Comparison of ENCODE assay signal across 18 cellular contexts in genomic region chr10:86262671-86263165, GRCh38.
DNase-seq lines count a peak whose midpoint lies in the region; ATAC-seq and TF ChIP-seq lines count a peak whose summit lies in the region.
"Had no signal": no experiment of that assay in that cellular context is flagged by ENCODE, and none has a peak within 500 bp of the region (broad histone marks: within the 10 kb centered on the region; RNA-seq: fewer than 3 reads in every experiment).

No MANE protein-coding gene starts in this region.

- POLR2A ChIA-PET in activated CD8-positive, alpha-beta T cell treated with anti-CD3 and anti-CD28 coated beads, Interleukin-2, amount 10 ng/mL, durations not matched to agents 7 days and 5 days (lab: Charles Lee), result no interaction called here
- POLR2A ChIA-PET in activated CD8-positive, alpha-beta T cell treated with anti-CD3 and anti-CD28 coated beads for 36 hours (lab: Charles Lee), result no interaction called here

- ATAC-seq in activated CD8-positive, alpha-beta T cell treated with anti-CD3 and anti-CD28 coated beads, Interleukin-2, amount 10 ng/mL, durations not matched to agents 7 days and 5 days, result no peak
- no peak for ATAC-seq in activated CD8-positive, alpha-beta T cell treated with anti-CD3 and anti-CD28 coated beads for 36 hours
- ATAC-seq in upper lobe of left lung (ENCODE audit: low FRiP score in 2 of 2) (no peak), HG02884 (IDR thresholded peaks at IDR 0.05; ENCODE audit: unreplicated experiment) (no peak), GM19397 (IDR thresholded peaks at IDR 0.05; ENCODE audit: unreplicated experiment) (no peak)
- ATAC-seq: body of pancreas had no signal

- H2AFZ ChIP-seq in osteoblast (ENCODE audit: low read length), result no peak overlapping the region

- no peak for TF ChIP-seq POLR2A in upper lobe of left lung (IDR thresholded peaks at IDR 0.05)

- intact Hi-C loops in activated CD8-positive, alpha-beta T cell treated with anti-CD3 and anti-CD28 coated beads for 36 hours (cut with micrococcal nuclease), result loop anchor here (5.0 kb wide), 1 partner anchor 115 kb away; no protein-coding TSS in a partner anchor

- CTCF ChIA-PET in activated CD8-positive, alpha-beta T cell treated with anti-CD3 and anti-CD28 coated beads, Interleukin-2, amount 10 ng/mL, durations not matched to agents 7 days and 5 days (lab: Charles Lee), result interaction anchor here (1.6 kb wide), 1 partner anchor 323 kb away, joined by 3 read pairs; no protein-coding TSS in a partner anchor
- CTCF ChIA-PET in activated CD8-positive, alpha-beta T cell treated with anti-CD3 and anti-CD28 coated beads for 36 hours (lab: Charles Lee), result no interaction called here

- peaks cover 20% of the 10 kb centered on the region for H3K27me3 Mint-ChIP-seq in activated CD8-positive, alpha-beta T cell treated with anti-CD3 and anti-CD28 coated beads, Interleukin-2, amount 10 ng/mL, durations not matched to agents 7 days and 5 days (ENCODE audit: low read depth)
- peaks cover 14% of the 10 kb centered on the region for H3K27me3 Mint-ChIP-seq in activated CD8-positive, alpha-beta T cell treated with anti-CD3 and anti-CD28 coated beads for 36 hours

- H3K36me3 Mint-ChIP-seq in activated CD8-positive, alpha-beta T cell treated with anti-CD3 and anti-CD28 coated beads, Interleukin-2, amount 10 ng/mL, durations not matched to agents 7 days and 5 days (ENCODE audit: low read depth), result no peaks in the 10 kb centered on the region
- H3K36me3 Mint-ChIP-seq in activated CD8-positive, alpha-beta T cell treated with anti-CD3 and anti-CD28 coated beads for 36 hours (ENCODE audit: low read depth), result no peaks in the 10 kb centered on the region

- H3K4me3 ChIP-seq in osteoblast (ENCODE audit: insufficient read depth, low read length) (no peak overlapping the region), upper lobe of left lung (peak overlapping the region in 1 of 4 donors; percentile 13)
- H3K4me3 ChIP-seq: A549, body of pancreas, MG63, right lobe of liver, tibial nerve had no signal

- no peaks in the 10 kb centered on the region for H3K9me3 ChIP-seq in osteoblast (ENCODE audit: low read depth, low read length)
- no peaks in the 10 kb centered on the region for H3K9me3 ChIP-seq in upper lobe of left lung
- H3K9me3 ChIP-seq: A549, body of pancreas, MG63, right lobe of liver had no signal

- peak; percentile 13 for DNase-seq in activated CD8-positive, alpha-beta T cell treated with anti-CD3 and anti-CD28 coated beads, Interleukin-2, amount 10 ng/mL, durations not matched to agents 7 days and 5 days
- DNase-seq in activated CD8-positive, alpha-beta T cell treated with anti-CD3 and anti-CD28 coated beads for 36 hours, result no peak
- DNase-seq in hippocampal formation (lab: John Stamatoyannopoulos, UW) (peak; percentile 87 to 93), osteoblast (ENCODE audit: insufficient read length, low spot score, missing footprints) (peak; percentile 58), upper lobe of left lung (peak; percentile 14 to 18)
- DNase-seq in activated CD4-positive, alpha-beta T cell treated with anti-CD3 and anti-CD28 coated beads for 4 hours, result no peak
- DNase-seq: Calu3, heart right ventricle, MG63, NCI-H2227 treated with DMSO at 0.1 percent for 48 hours, SW 1271 had no signal

- no peak for TF ChIP-seq CTCF in activated CD8-positive, alpha-beta T cell treated with anti-CD3 and anti-CD28 coated beads for 36 hours (IDR thresholded peaks at IDR 0.05)
- TF ChIP-seq CTCF in osteoblast (IDR thresholded peaks at IDR 0.05; ENCODE audit: extremely low read depth, low read depth, low read length) (no peak), upper lobe of left lung (IDR thresholded peaks at IDR 0.05) (no peak)

- H3K4me3 Mint-ChIP-seq in activated CD8-positive, alpha-beta T cell treated with anti-CD3 and anti-CD28 coated beads, Interleukin-2, amount 10 ng/mL, durations not matched to agents 7 days and 5 days, result no peak overlapping the region
- H3K4me3 Mint-ChIP-seq in activated CD8-positive, alpha-beta T cell treated with anti-CD3 and anti-CD28 coated beads for 36 hours, result no peak overlapping the region
- H3K4me3 Mint-ChIP-seq: activated T-helper 1 cell treated with anti-CD3 and anti-CD28 coated beads, Interleukin-12 subunit alpha, Interleukin-12 subunit beta, Interleukin-2, Interleukin-4 antibody, amounts not matched to agents 30 ng/mL and 10 ng/mL and 1 ng/mL, durations not matched to agents 14 hours and 24 hours and 36 hours had no signal

- H3K27me3 ChIP-seq in osteoblast (ENCODE audit: insufficient read depth, low read length) (no peaks in the 10 kb centered on the region), upper lobe of left lung (peaks cover 0 to 5% (median 0%) of the 10 kb centered on the region in 4 donors)
- H3K27me3 ChIP-seq: body of pancreas, MG63, right lobe of liver, tibial nerve had no signal

- H3K36me3 ChIP-seq in osteoblast (ENCODE audit: insufficient read depth, low read length) (no peaks in the 10 kb centered on the region), upper lobe of left lung (no peaks in the 10 kb centered on the region)
- H3K36me3 ChIP-seq: heart right ventricle, MG63, right lobe of liver, tibial nerve had no signal

- no peak overlapping the region for H3K4me2 ChIP-seq in osteoblast (ENCODE audit: insufficient read depth, low read length)

- no peaks in the 10 kb centered on the region for H4K20me1 ChIP-seq in osteoblast (ENCODE audit: insufficient read depth, low read length)

- no peaks in the 10 kb centered on the region for H3K4me1 Mint-ChIP-seq in activated CD8-positive, alpha-beta T cell treated with anti-CD3 and anti-CD28 coated beads, Interleukin-2, amount 10 ng/mL, durations not matched to agents 7 days and 5 days (ENCODE audit: low read depth)
- H3K4me1 Mint-ChIP-seq in activated CD8-positive, alpha-beta T cell treated with anti-CD3 and anti-CD28 coated beads for 36 hours (ENCODE audit: low read depth), result no peaks in the 10 kb centered on the region

- no peaks in the 10 kb centered on the region for H3K4me1 ChIP-seq in osteoblast (ENCODE audit: insufficient read depth, low read length)
- peaks cover 0 to 18% (median 5%) of the 10 kb centered on the region in 4 donors for H3K4me1 ChIP-seq in upper lobe of left lung
- H3K4me1 ChIP-seq: A549, right lobe of liver had no signal

- no peak for TF ChIP-seq EP300 in upper lobe of left lung (IDR thresholded peaks at IDR 0.05)

- H3K27ac ChIP-seq in osteoblast (ENCODE audit: low read depth, low read length) (no peak overlapping the region), upper lobe of left lung (no peak overlapping the region)
- H3K27ac ChIP-seq: A549, body of pancreas, heart right ventricle, right lobe of liver, tibial nerve had no signal

- H3K27ac Mint-ChIP-seq in activated CD8-positive, alpha-beta T cell treated with anti-CD3 and anti-CD28 coated beads, Interleukin-2, amount 10 ng/mL, durations not matched to agents 7 days and 5 days, result no peak overlapping the region
- no peak overlapping the region for H3K27ac Mint-ChIP-seq in activated CD8-positive, alpha-beta T cell treated with anti-CD3 and anti-CD28 coated beads for 36 hours
- H3K27ac Mint-ChIP-seq: activated T-helper 1 cell treated with anti-CD3 and anti-CD28 coated beads, Interleukin-12 subunit alpha, Interleukin-12 subunit beta, Interleukin-2, Interleukin-4 antibody, amounts not matched to agents 30 ng/mL and 10 ng/mL and 1 ng/mL, durations not matched to agents 14 hours and 24 hours and 36 hours had no signal

- 20 to 21% methylated on average over 25 to 28 of the region's 28 CpGs for WGBS in upper lobe of left lung, 2 donors

- H3K9me3 Mint-ChIP-seq in activated CD8-positive, alpha-beta T cell treated with anti-CD3 and anti-CD28 coated beads, Interleukin-2, amount 10 ng/mL, durations not matched to agents 7 days and 5 days (ENCODE audit: insufficient read depth), result no peaks in the 10 kb centered on the region
- H3K9me3 Mint-ChIP-seq in activated CD8-positive, alpha-beta T cell treated with anti-CD3 and anti-CD28 coated beads for 36 hours, result no peaks in the 10 kb centered on the region
- H3K9me3 Mint-ChIP-seq: activated T-helper 1 cell treated with anti-CD3 and anti-CD28 coated beads, Interleukin-12 subunit alpha, Interleukin-12 subunit beta, Interleukin-2, Interleukin-4 antibody, amounts not matched to agents 30 ng/mL and 10 ng/mL and 1 ng/mL, durations not matched to agents 14 hours and 24 hours and 36 hours had no signal

- H3K79me2 ChIP-seq in osteoblast (ENCODE audit: insufficient read depth, low read length), result no peaks in the 10 kb centered on the region

Comparison
In these comparisons a context has a peak if more than half of its experiments do, and no peak if none do; other contexts are left out.
1. DNase-seq: peak in activated CD8-positive, alpha-beta T cell treated with anti-CD3 and anti-CD28 coated beads, Interleukin-2, amount 10 ng/mL, durations not matched to agents 7 days and 5 days (single experiment), hippocampal formation (2 of 2), osteoblast (single experiment) and upper lobe of left lung (2 of 2); none in activated CD8-positive, alpha-beta T cell treated with anti-CD3 and anti-CD28 coated beads for 36 hours (single experiment) and activated CD4-positive, alpha-beta T cell treated with anti-CD3 and anti-CD28 coated beads for 4 hours (0 of 2).